In genomic region chr12:66782-67504, GRCh38 we compare ENCODE assay signal across 9 cellular contexts. TPM values are rescaled to one million over a fixed set of nuclear protein-coding genes. Genes with fewer than 3 reads are reported as not detected.
DNase-seq lines count a peak whose midpoint lies in the region; ATAC-seq and TF ChIP-seq lines count a peak whose summit lies in the region.
"Not testable (repeated sequence)": the region's sequence is repeated elsewhere in the genome, so short reads cannot be mapped to it uniquely, and the experiment has no call there.
"Had no signal": no experiment of that assay in that cellular context is flagged by ENCODE, and none has a peak within 500 bp of the region (broad histone marks: within the 10 kb centered on the region; RNA-seq: fewer than 3 reads in every experiment).

No MANE protein-coding gene starts in this region.

- TF ChIP-seq POLR2A in NB4 (IDR thresholded peaks at IDR 0.05; ENCODE audit: extremely low read depth, insufficient read length), result not testable (repeated sequence)

- not testable (repeated sequence) for H3K79me1 ChIP-seq in H9 (ENCODE audit: insufficient read depth, low read depth, low read length, poor library complexity, severe bottlenecking)

- not testable (repeated sequence) for H3K18ac ChIP-seq in H9 (ENCODE audit: insufficient read length, low read depth, low read length)

- ATAC-seq in left ventricle myocardium superior (peak; percentile 98), naive B cell (ENCODE audit: low read depth in 2 of 2) (peak; percentile 68 to 77)

- H3K9ac ChIP-seq in H9 (ENCODE audit: extremely low read depth, insufficient read length, low read length), result not testable (repeated sequence)

- not testable (repeated sequence) for H4K5ac ChIP-seq in H9 (ENCODE audit: insufficient read length, low read depth, low read length)

- H2BK15ac ChIP-seq in H9 (ENCODE audit: low read depth, low read length), result not testable (repeated sequence)

- not testable (repeated sequence) for H3K36me3 Mint-ChIP-seq in H9 (ENCODE audit: insufficient read depth in 1 of 3, low read depth in 3 of 3); naive B cell

- H3K56ac ChIP-seq in H9 (ENCODE audit: insufficient read length, low read depth, low read length), result not testable (repeated sequence)

- not testable (repeated sequence) for H3K27me3 ChIP-seq in H9 (ENCODE audit: insufficient read depth, low read length)

- H3K14ac ChIP-seq in H9 (ENCODE audit: insufficient read depth, low read length), result not testable (repeated sequence)

- not testable (repeated sequence) for TF ChIP-seq CTCF in H9 (conservative IDR thresholded peaks at IDR 0.05); NB4 (IDR thresholded peaks at IDR 0.05; ENCODE audit: low read depth, low read length)

- not testable (repeated sequence) for H3K9me3 ChIP-seq in H9 (ENCODE audit: control insufficient read depth, low read depth, low read length)

- not testable (repeated sequence) for H3K9me3 Mint-ChIP-seq in H9, naive B cell

- H2BK20ac ChIP-seq in H9 (ENCODE audit: low read depth, low read length, poor library complexity, severe bottlenecking), result not testable (repeated sequence)

- H3K4me3 ChIP-seq in NB4 (ENCODE audit: low read depth, low read length), result not testable (repeated sequence)

- no CpG with 5 or more reads among the region's 66 CpGs for WGBS in H9 (ENCODE audit: extremely low coverage, insufficient read length, low lambda C conversion rate)

- H2AK5ac ChIP-seq in H9 (ENCODE audit: insufficient read length, low read length), result not testable (repeated sequence)

- not testable (repeated sequence) for H3K79me2 ChIP-seq in H9 (ENCODE audit: insufficient read depth, low read length)

- not testable (repeated sequence) for H3K27ac Mint-ChIP-seq in H9, naive B cell

- H3T11ph ChIP-seq in H9 (ENCODE audit: low read length), result not testable (repeated sequence)

- H3K23me2 ChIP-seq in H9 (ENCODE audit: insufficient read length, low read depth, low read length, poor library complexity, severe bottlenecking), result not testable (repeated sequence)

- not testable (repeated sequence) for H3K4ac ChIP-seq in H9 (ENCODE audit: low read depth, low read length)

- H3K27me3 Mint-ChIP-seq in H9 (ENCODE audit: low read depth), result peaks cover 61% of the 10 kb centered on the region
- H3K27me3 Mint-ChIP-seq in naive B cell, result peaks cover 40 to 47% (median 41%) of the 10 kb centered on the region in 3 donors

- H2BK12ac ChIP-seq in H9 (ENCODE audit: insufficient read length, low read depth, low read length), result not testable (repeated sequence)

- peak overlapping the region; percentile 37 for H3K4me2 ChIP-seq in H9 (ENCODE audit: insufficient read depth, insufficient read length, low read length)

- not testable (repeated sequence) for H2BK5ac ChIP-seq in H9 (ENCODE audit: insufficient read length, low read length)

- not testable (repeated sequence) for H3K4me1 Mint-ChIP-seq in H9, naive B cell

- DNase-seq in Daoy (ENCODE audit: low read depth) (peak; percentile 52), H9 (peak; percentile 77), NB4 (ENCODE audit: low read depth) (peak; percentile 44), ecto neural progenitor cell (ENCODE audit: low spot score) (peak; percentile 89), naive B cell (peak; percentile 12)
- DNase-seq in activated T-cell treated with anti-CD3 and anti-CD28 coated beads, Interleukin-2, amount 50 U/mL, for 48 hours, result peak; percentile 44 to 52
- DNase-seq in left ventricle myocardium superior, result not testable (repeated sequence)
- DNase-seq in stimulated activated CD8-positive, alpha-beta memory T cell treated with anti-CD3 and anti-CD28 coated beads, Interleukin-4, amount 100 ng/mL, for 48 hours, result peak; percentile 36

- not testable (repeated sequence) for H3K27ac ChIP-seq in H9 (ENCODE audit: insufficient read length, low read depth, low read length)

- H2BK120ac ChIP-seq in H9 (ENCODE audit: low read depth, low read length, poor library complexity, severe bottlenecking), result not testable (repeated sequence)

- H4K8ac ChIP-seq in H9 (replicated peaks; ENCODE audit: insufficient read length, low read depth, low read length), result not testable (repeated sequence)

- H4K91ac ChIP-seq in H9 (ENCODE audit: insufficient read length, low read depth, low read length), result not testable (repeated sequence)

- not testable (repeated sequence) for H3K4me1 ChIP-seq in H9 (ENCODE audit: insufficient read depth, low read length)

- not testable (repeated sequence) for H3K4me3 Mint-ChIP-seq in H9, naive B cell

- H4K20me1 ChIP-seq in H9 (ENCODE audit: control insufficient read depth, insufficient read depth, insufficient read length), result not testable (repeated sequence)

- H3K23ac ChIP-seq in H9 (ENCODE audit: insufficient read length, low read depth, low read length), result not testable (repeated sequence)

- not testable (repeated sequence) for H2AFZ ChIP-seq in H9 (ENCODE audit: low read length)

- intact Hi-C loops in left ventricle myocardium superior (cut with micrococcal nuclease), result not testable (repeated sequence)

RNA-seq across cellular contexts. Expression of gene IQSEC3, which starts 0.4 kb away (rescaled TPM):
- total RNA-seq in Daoy (2014; rRNA removed; shearing (Covaris generic)), result 0.06 and 0.15 TPM in 2 replicates
- total RNA-seq in H9 (2021), result 0.50 and 0.55 TPM in 2 replicates
- 1.3 TPM for total RNA-seq in left ventricle myocardium superior
- polyA plus RNA-seq in naive B cell (ENCODE audit: low read depth in 6 of 6), result not detected
- polyA plus RNA-seq: keratinocyte had no signal
